8 cellular contexts compared by ENCODE assay signal in genomic region chr11:62336949-62337681, GRCh38. TPM values are rescaled to one million over a fixed set of nuclear protein-coding genes. Genes with fewer than 3 reads are reported as not detected.
DNase-seq lines count a peak whose midpoint lies in the region; ATAC-seq, FAIRE-seq and TF ChIP-seq lines count a peak whose summit lies in the region.

Gene ASRGL1, plus strand, starts transcription at chr11:62337448. Its CDS starts 530 bp downstream, at chr11:62337978.

- 21% methylated on average over 47 of the region's 67 CpGs for WGBS in A549 (ENCODE audit: missing lambda C conversion rate)
- 50% methylated on average over 25 of the region's 67 CpGs for WGBS in prostate gland
- 22 to 30% methylated on average over 40 to 54 of the region's 67 CpGs for WGBS in upper lobe of left lung, 2 donors

- DNase-seq in A549 (ENCODE audit: low read depth in 1 of 2, low spot score in 1 of 2) (peak; percentile 82 to 87), GM19239 (ENCODE audit: insufficient read length, low spot score) (peak; percentile 55), NCI-H1105 (lab: John Stamatoyannopoulos, UW) (peak; percentile 89), right atrium auricular region (ENCODE audit: low spot score) (peak; percentile 74), prostate gland (ENCODE audit: low spot score) (peak; percentile 80), upper lobe of left lung (peak; percentile 94 to 98)

- FAIRE-seq in A549 (lab: Jason Lieb, UNC) = no peak
- FAIRE-seq in GM19239 (lab: Jason Lieb, UNC) = no peak

- H3K4me1 ChIP-seq in A549 = no peaks in the 10 kb centered on the region
- H3K4me1 ChIP-seq in right atrium auricular region = peaks cover 0 to 19% of the 10 kb centered on the region in 2 donors
- H3K4me1 ChIP-seq in prostate gland (replicated peaks) = peaks cover 3% of the 10 kb centered on the region
- peaks cover 14 to 29% (median 21%) of the 10 kb centered on the region in 4 donors for H3K4me1 ChIP-seq in upper lobe of left lung

- TF ChIP-seq CTCF in A549 (IDR thresholded peaks at IDR 0.05) (no peak), right atrium auricular region (IDR thresholded peaks at IDR 0.05) (no peak), prostate gland (IDR thresholded peaks at IDR 0.05) (peak in 1 of 4 experiments; percentile 19), upper lobe of left lung (IDR thresholded peaks at IDR 0.05) (no peak)

- intact Hi-C loops in T-helper 1 cell treated with Interleukin-12 subunit alpha and Interleukin-12 subunit beta and Interleukin-4 antibody, amounts not matched to agents 30 ng/mL and 1 ng/mL, for 36 hours (cut with micrococcal nuclease) = no loop called here
- intact Hi-C loops in prostate gland (cut with DNase I) = loop anchor here (5.0 kb wide), 1 partner anchor 35 kb away; no protein-coding TSS in a partner anchor

- no peak for TF ChIP-seq RAD21 in A549 (conservative IDR thresholded peaks at IDR 0.05 in 1 of 2, IDR thresholded peaks at IDR 0.05 in 1 of 2)

- H3K27me3 ChIP-seq in right atrium auricular region (no peaks in the 10 kb centered on the region), prostate gland (replicated peaks; ENCODE audit: insufficient read depth) (no peaks in the 10 kb centered on the region), upper lobe of left lung (no peaks in the 10 kb centered on the region)

- H3K36me3 ChIP-seq in right atrium auricular region = no peaks in the 10 kb centered on the region
- no peaks in the 10 kb centered on the region for H3K36me3 ChIP-seq in prostate gland
- no peaks in the 10 kb centered on the region for H3K36me3 ChIP-seq in upper lobe of left lung

- no peak for TF ChIP-seq EP300 in A549 (IDR thresholded peaks at IDR 0.05)
- no peak for TF ChIP-seq EP300 in upper lobe of left lung (IDR thresholded peaks at IDR 0.05)

- peak; percentile 50 for TF ChIP-seq POLR2A in A549 (IDR thresholded peaks at IDR 0.05; ENCODE audit: low read length)
- peak; percentile 50 for TF ChIP-seq POLR2A in prostate gland (IDR thresholded peaks at IDR 0.05)
- TF ChIP-seq POLR2A in upper lobe of left lung (IDR thresholded peaks at IDR 0.05) = peak in 1 of 4 donors; percentile 72

- H3K9me3 ChIP-seq in A549 (no peaks in the 10 kb centered on the region), right atrium auricular region (no peaks in the 10 kb centered on the region), prostate gland (no peaks in the 10 kb centered on the region), upper lobe of left lung (no peaks in the 10 kb centered on the region)

- CTCF ChIA-PET in A549 (lab: Yijun Ruan, JAX) = interaction anchor here (0.7 to 5.6 kb wide), 5 partner anchors 26 to 223 kb away, joined by 3 to 31 read pairs (median 6); no protein-coding TSS in a partner anchor

- H3K4me2 ChIP-seq in A549 = peak within 1 kb of the TSS; percentile 83

- H3K4me3 ChIP-seq in A549 = peak within 1 kb of the TSS; percentile 79
- H3K4me3 ChIP-seq in right atrium auricular region = peak within 1 kb of the TSS; percentile 72
- peak within 1 kb of the TSS; percentile 59 to 61 for H3K4me3 ChIP-seq in prostate gland
- peak within 1 kb of the TSS; percentile 54 to 83 (median 64) for H3K4me3 ChIP-seq in upper lobe of left lung

- ATAC-seq in A549 (peak; percentile 89 to 95), upper lobe of left lung (ENCODE audit: low FRiP score in 2 of 2) (peak; percentile 91 to 96)

- peak within 1 kb of the TSS; percentile 76 to 88 for H3K27ac ChIP-seq in A549
- peak within 1 kb of the TSS; percentile 64 for H3K27ac ChIP-seq in angular gyrus (ENCODE audit: low read depth, low read length)
- peak within 1 kb of the TSS; percentile 48 to 49 for H3K27ac ChIP-seq in right atrium auricular region
- H3K27ac ChIP-seq in prostate gland = peak within 1 kb of the TSS; percentile 63 to 67
- H3K27ac ChIP-seq in upper lobe of left lung = peak within 1 kb of the TSS; percentile 67 to 84 (median 74)

- POLR2A ChIA-PET in A549 (lab: Yijun Ruan, JAX) = no interaction called here

TF ChIP-seq in A549, 52 proteins besides CTCF, POLR2A, EP300 and RAD21 (continues in another document):
- TF ChIP-seq ZFP36 (IDR thresholded peaks at IDR 0.05; ENCODE audit: borderline replicate concordance, partially characterized antibody) = no peak
- TF ChIP-seq CBX8 (IDR thresholded peaks at IDR 0.05) = no peak
- TF ChIP-seq NPAS2 (CRISPR knock-in tag; IDR thresholded peaks at IDR 0.05; ENCODE audit: borderline replicate concordance) = no peak
- peak; percentile 94 for TF ChIP-seq E2F6 (IDR thresholded peaks at IDR 0.05; ENCODE audit: borderline replicate concordance, low read depth)
- TF ChIP-seq SREBF2 (IDR thresholded peaks at IDR 0.05) = no peak
- no peak for TF ChIP-seq HOXB13 (CRISPR knock-in tag; IDR thresholded peaks at IDR 0.05; ENCODE audit: low read depth)
- no peak for TF ChIP-seq ZSCAN20 (CRISPR knock-in tag; IDR thresholded peaks at IDR 0.05)
- TF ChIP-seq CHD4 (IDR thresholded peaks at IDR 0.05; ENCODE audit: borderline replicate concordance) = 0 out of 2 replicates have a peak, but pooled peaks have one; percentile 66
- TF ChIP-seq ESRRA (IDR thresholded peaks at IDR 0.05; ENCODE audit: borderline replicate concordance, low read length) = no peak
- TF ChIP-seq TFCP2L1 (CRISPR knock-in tag; IDR thresholded peaks at IDR 0.05) = no peak
- no peak for TF ChIP-seq HEYL (CRISPR knock-in tag; IDR thresholded peaks at IDR 0.05)
- no peak for TF ChIP-seq SMC3 (IDR thresholded peaks at IDR 0.05)
- TF ChIP-seq RARB (CRISPR knock-in tag; IDR thresholded peaks at IDR 0.05) = no peak
- no peak for TF ChIP-seq TP53 (CRISPR knock-in tag; IDR thresholded peaks at IDR 0.05)
- peak; percentile 32; the same call in 1 of the 2 replicates for TF ChIP-seq PHF8 (IDR thresholded peaks at IDR 0.05; ENCODE audit: borderline replicate concordance, low read depth)
- TF ChIP-seq GATA3 (IDR thresholded peaks at IDR 0.05; ENCODE audit: borderline replicate concordance) = no peak
- no peak for TF ChIP-seq RFX5 (IDR thresholded peaks at IDR 0.05)
- TF ChIP-seq HDAC2 (IDR thresholded peaks at IDR 0.05) = no peak
- TF ChIP-seq NFE2L2 (conservative IDR thresholded peaks at IDR 0.05; ENCODE audit: low read length) = no peak
- no peak for TF ChIP-seq ELK1 (IDR thresholded peaks at IDR 0.05; ENCODE audit: low read depth, low read length)
- TF ChIP-seq CBX2 (IDR thresholded peaks at IDR 0.05; ENCODE audit: borderline replicate concordance, low read depth) = no peak
- no peak for TF ChIP-seq MYC (IDR thresholded peaks at IDR 0.05; ENCODE audit: borderline replicate concordance, low read length)
- no peak for TF ChIP-seq ZNF302 (CRISPR knock-in tag; IDR thresholded peaks at IDR 0.05)
- TF ChIP-seq HOXB5 (CRISPR knock-in tag; IDR thresholded peaks at IDR 0.05) = no peak
- TF ChIP-seq MAX (IDR thresholded peaks at IDR 0.05) = peak; percentile 86
- no peak for TF ChIP-seq JUNB (IDR thresholded peaks at IDR 0.05)

RNA-seq across cellular contexts. Expression of gene ASRGL1, which starts in this region (rescaled TPM):
- polyA plus RNA-seq in A549 (2011; rRNA removed) (13.6 and 19.5 TPM in 2 replicates), A549 (2017; fragmentation: RNase III; extraction: RNeasy Plus Mini Kit Qiagen cat#74134 plus additional on column Dnase treatment) (12.5 to 13.5 TPM (median 12.7 TPM) in 3 replicates)
- polyA plus RNA-seq in A549 (2012; cell fraction: cytosol; rRNA removed) = 16.9 and 21.0 TPM in 2 replicates
- 19.3 and 22.5 TPM in 2 replicates for polyA plus RNA-seq in A549 (2012; cell fraction: nucleus; rRNA removed)
- 11.2 and 13.8 TPM in 2 replicates for polyA minus RNA-seq in A549 (2011; rRNA and poly(A)+ RNA removed)
- 7.9 and 10.1 TPM in 2 replicates for total RNA-seq in T-helper 1 cell treated with Interleukin-12 subunit alpha and Interleukin-12 subunit beta and Interleukin-4 antibody, amounts not matched to agents 30 ng/mL and 1 ng/mL, for 36 hours
- total RNA-seq in right atrium auricular region (1 to 10 TPM in 1 of 2 donors, under 1 TPM in 1; 0.74 to 7.0 TPM), prostate gland (10 to 100 TPM; 27.6 to 93.0 TPM), upper lobe of left lung (10 to 100 TPM; 31.2 to 82.8 (median 49.3) TPM)

Comparison
In these comparisons a context has a peak if more than half of its experiments do, and no peak if none do; other contexts are left out.
1. Peak in every context shown above with its lines: DNase-seq, ATAC-seq, H3K4me3 ChIP-seq and H3K27ac ChIP-seq.